ENCODE assay signal across 8 cellular contexts in genomic region chr5:143434261-143435206, GRCh38. TPM values are rescaled to one million over a fixed set of nuclear protein-coding genes. Genes with fewer than 3 reads are reported as not detected.
DNase-seq lines count a peak whose midpoint lies in the region; ATAC-seq and TF ChIP-seq lines count a peak whose summit lies in the region.

No MANE protein-coding gene starts in this region.

- H3K27ac ChIP-seq in right lobe of liver (peak overlapping the region; percentile 46 to 94 (median 76)), thymus (ENCODE audit: low read depth) (peak overlapping the region; percentile 72)

- H3K36me3 ChIP-seq in right lobe of liver, result no peaks in the 10 kb centered on the region
- H3K36me3 ChIP-seq in thymus (ENCODE audit: control insufficient read depth, insufficient read depth), result no peaks in the 10 kb centered on the region

- no peaks in the 10 kb centered on the region for H3K27me3 ChIP-seq in right lobe of liver
- no peaks in the 10 kb centered on the region for H3K27me3 ChIP-seq in thymus (ENCODE audit: control insufficient read depth, insufficient read depth)

- peak; percentile 68 for DNase-seq in activated CD8-positive, alpha-beta memory T cell treated with anti-CD3 and anti-CD28 coated beads, Interleukin-2, amount 50 U/mL, for 48 hours
- DNase-seq in right lobe of liver (peak; percentile 56 to 89 (median 85)), NCI-H2171 treated with DMSO at 0.1 percent for 48 hours (lab: John Stamatoyannopoulos, UW) (no peak)

- H3K4me1 ChIP-seq in right lobe of liver (peaks cover 0 to 10% (median 5%) of the 10 kb centered on the region in 4 donors), thymus (ENCODE audit: control insufficient read depth, insufficient read depth, low read length) (peaks cover 5% of the 10 kb centered on the region)

- intact Hi-C loops in right lobe of liver (cut with DNase I), result no loop called here

- H3K4me3 ChIP-seq in right lobe of liver, result peak overlapping the region; percentile 17 to 46 (median 41)
- peak overlapping the region; percentile 58 for H3K4me3 ChIP-seq in thymus (ENCODE audit: low read length)

- ATAC-seq in GM18867 (IDR thresholded peaks at IDR 0.05; ENCODE audit: unreplicated experiment), result peak; percentile 36
- ATAC-seq in HG03521 (IDR thresholded peaks at IDR 0.05; ENCODE audit: unreplicated experiment), result peak; percentile 27
- ATAC-seq in right lobe of liver, result peak; percentile 58 to 79 (median 67)
- ATAC-seq in HG02970 (IDR thresholded peaks at IDR 0.05; ENCODE audit: low FRiP score, unreplicated experiment), result no peak
- ATAC-seq in GM19397 (IDR thresholded peaks at IDR 0.05; ENCODE audit: unreplicated experiment), result no peak

- H3K9me3 ChIP-seq in right lobe of liver (no peaks in the 10 kb centered on the region), thymus (ENCODE audit: control insufficient read depth) (no peaks in the 10 kb centered on the region)

- peak; percentile 11 for TF ChIP-seq POLR2A in right lobe of liver (IDR thresholded peaks at IDR 0.05)

- 1% methylated on average over 6 of the region's 7 CpGs for WGBS in right lobe of liver (ENCODE audit: insufficient coverage, low coverage, low lambda C conversion rate, missing lambda C conversion rate)
- 3% methylated on average over 7 of the region's 7 CpGs for WGBS in thymus

- TF ChIP-seq CTCF in right lobe of liver (IDR thresholded peaks at IDR 0.05), result no peak

RNA-seq across cellular contexts. Expression of gene NR3C1, which starts 31.0 kb away (rescaled TPM):
- total RNA-seq in right lobe of liver, result 10 to 100 TPM; 27.3 to 60.1 (median 47.2) TPM
- polyA plus RNA-seq in thymus, result 62.3 TPM

Comparison
In these comparisons a context has a peak if more than half of its experiments do, and no peak if none do; other contexts are left out.
1. ATAC-seq: peak in GM18867 (single experiment), HG03521 (single experiment) and right lobe of liver (4 of 4); none in HG02970 (single experiment) and GM19397 (single experiment).